Comparison of ENCODE assay signal across 15 cellular contexts in genomic region chr12:104426926-104427546, GRCh38. TPM values are rescaled to one million over a fixed set of nuclear protein-coding genes. Genes with fewer than 3 reads are reported as not detected.
DNase-seq lines count a peak whose midpoint lies in the region; ATAC-seq and TF ChIP-seq lines count a peak whose summit lies in the region.
"Had no signal": no experiment of that assay in that cellular context is flagged by ENCODE, and none has a peak within 500 bp of the region (broad histone marks: within the 10 kb centered on the region; RNA-seq: fewer than 3 reads in every experiment).

No MANE protein-coding gene starts in this region.

- H3K27ac Mint-ChIP-seq in CD8-positive, alpha-beta memory T cell, result peak overlapping the region in 7 of 8 donors; percentile 8 to 89 (median 61)
- no peak overlapping the region for H3K27ac Mint-ChIP-seq in H9
- H3K27ac Mint-ChIP-seq: activated CD4-positive, alpha-beta memory T cell treated with anti-CD3 and anti-CD28 coated beads, Interleukin-2, amount 10 ng/mL, durations not matched to agents 7 days and 5 days; neural progenitor cell had no signal

- intact Hi-C loops in body of pancreas (cut with DNase I), result no loop called here

- H2BK120ac ChIP-seq in H9 (ENCODE audit: low read depth, low read length, poor library complexity, severe bottlenecking), result no peak overlapping the region

- no peak overlapping the region for H3K4me2 ChIP-seq in H9 (ENCODE audit: insufficient read depth, insufficient read length, low read length)
- H3K4me2 ChIP-seq: neural progenitor cell had no signal

- no peak overlapping the region for H3K23ac ChIP-seq in H9 (ENCODE audit: insufficient read length, low read depth, low read length)

- H3K18ac ChIP-seq in H9 (ENCODE audit: insufficient read length, low read depth, low read length), result no peak overlapping the region

- H3K9ac ChIP-seq in H9 (ENCODE audit: extremely low read depth, insufficient read length, low read length), result no peak overlapping the region
- H3K9ac ChIP-seq: neural progenitor cell had no signal

- no peak overlapping the region for H3K14ac ChIP-seq in H9 (ENCODE audit: insufficient read depth, low read length)

- H2BK20ac ChIP-seq in H9 (ENCODE audit: low read depth, low read length, poor library complexity, severe bottlenecking), result no peak overlapping the region

- no peak overlapping the region for H2BK5ac ChIP-seq in H9 (ENCODE audit: insufficient read length, low read length)

- no peak for DNase-seq in CD8-positive, alpha-beta memory T cell
- DNase-seq in HS-27A (ENCODE audit: low read depth) (peak; percentile 9), astrocyte of the hippocampus (ENCODE audit: low read depth, low spot score) (peak; percentile 72), kidney glomerular epithelial cell (lab: John Stamatoyannopoulos, UW) (peak; percentile 50), body of pancreas (no peak), H9 (no peak)
- DNase-seq: activated CD4-positive, alpha-beta memory T cell treated with anti-CD3 and anti-CD28 coated beads, Interleukin-2, amount 10 ng/mL, durations not matched to agents 7 days and 5 days; kidney; NCI-H1694 treated with DMSO at 0.1 percent for 48 hours; NK-92 treated with Interleukin-12 subunit alpha and Interleukin-12 subunit beta, amount 100 ng/mL, for 24 hours; stimulated activated CD4-positive, alpha-beta T cell treated with anti-CD3 and anti-CD28 coated beads, Interleukin-12 subunit alpha, Interleukin-12 subunit beta, amount 100 ng/mL, for 4 hours had no signal

- no peak overlapping the region for H3K4ac ChIP-seq in H9 (ENCODE audit: low read depth, low read length)

- no peaks in the 10 kb centered on the region for H3K4me1 ChIP-seq in CD8-positive, alpha-beta memory T cell (ENCODE audit: insufficient read depth, low read length)
- peaks cover 16% of the 10 kb centered on the region for H3K4me1 ChIP-seq in body of pancreas
- H3K4me1 ChIP-seq in H9 (ENCODE audit: insufficient read depth, low read length), result no peaks in the 10 kb centered on the region; the same call in 1 of the 2 replicates
- H3K4me1 ChIP-seq: neural progenitor cell, vagina had no signal

- H3K9me3 Mint-ChIP-seq in CD8-positive, alpha-beta memory T cell, result no peaks in the 10 kb centered on the region
- peaks cover 8% of the 10 kb centered on the region in 2 experiments; a peak in 4 of 5 replicates for H3K9me3 Mint-ChIP-seq in H9

- WGBS in body of pancreas, 2 donors, result 62 to 76% methylated on average over 4 of the region's 4 CpGs
- WGBS in H9 (ENCODE audit: extremely low coverage, insufficient read length, low lambda C conversion rate), result no CpG with 5 or more reads among the region's 4 CpGs

- H3K36me3 ChIP-seq in CD8-positive, alpha-beta memory T cell (ENCODE audit: insufficient read depth, low read length), result no peaks in the 10 kb centered on the region
- no peaks in the 10 kb centered on the region for H3K36me3 ChIP-seq in body of pancreas (replicated peaks in 1 of 2; ENCODE audit: insufficient read depth in 1 of 2, low read depth in 2 of 2)
- H3K36me3 ChIP-seq: neural progenitor cell, vagina had no signal

- no peaks in the 10 kb centered on the region for H3K79me1 ChIP-seq in H9 (ENCODE audit: insufficient read depth, low read depth, low read length, poor library complexity, severe bottlenecking)

- no peak overlapping the region for H2BK15ac ChIP-seq in H9 (ENCODE audit: low read depth, low read length)

- CTCF ChIA-PET in CD8-positive, alpha-beta memory T cell (lab: Charles Lee), result no interaction called here

- H4K20me1 ChIP-seq in H9 (ENCODE audit: control insufficient read depth, insufficient read depth, insufficient read length), result no peaks in the 10 kb centered on the region

- no peak for TF ChIP-seq POLR2A in body of pancreas (IDR thresholded peaks at IDR 0.05)

- H3K36me3 Mint-ChIP-seq in CD8-positive, alpha-beta memory T cell, result no peaks in the 10 kb centered on the region
- peaks cover 2 to 9% (median 8%) of the 10 kb centered on the region in 3 experiments; a peak in 5 of 7 replicates for H3K36me3 Mint-ChIP-seq in H9 (ENCODE audit: insufficient read depth in 1 of 3, low read depth in 3 of 3)
- H3K36me3 Mint-ChIP-seq: neural progenitor cell had no signal

- no peak for ATAC-seq in HG02884 (IDR thresholded peaks at IDR 0.05; ENCODE audit: unreplicated experiment)
- ATAC-seq in body of pancreas, result no peak
- ATAC-seq in GM21367 (IDR thresholded peaks at IDR 0.05; ENCODE audit: unreplicated experiment), result no peak

- H2BK12ac ChIP-seq in H9 (ENCODE audit: insufficient read length, low read depth, low read length), result no peak overlapping the region

- no peak overlapping the region for H4K5ac ChIP-seq in H9 (ENCODE audit: insufficient read length, low read depth, low read length)

- no peak overlapping the region for H4K91ac ChIP-seq in H9 (ENCODE audit: insufficient read length, low read depth, low read length)

- no peak overlapping the region for H3K4me3 ChIP-seq in CD8-positive, alpha-beta memory T cell (ENCODE audit: low read length)
- no peak overlapping the region for H3K4me3 ChIP-seq in body of pancreas
- H3K4me3 ChIP-seq: neural progenitor cell, vagina had no signal

- no peaks in the 10 kb centered on the region for H3K79me2 ChIP-seq in H9 (ENCODE audit: insufficient read depth, low read length)

- H2AK5ac ChIP-seq in H9 (ENCODE audit: insufficient read length, low read length), result no peak overlapping the region

- no peaks in the 10 kb centered on the region for H3K23me2 ChIP-seq in H9 (ENCODE audit: insufficient read length, low read depth, low read length, poor library complexity, severe bottlenecking)

- H3K9me3 ChIP-seq in CD8-positive, alpha-beta memory T cell (ENCODE audit: low read length), result no peaks in the 10 kb centered on the region
- no peaks in the 10 kb centered on the region for H3K9me3 ChIP-seq in body of pancreas
- H3K9me3 ChIP-seq in H9 (ENCODE audit: control insufficient read depth, low read depth, low read length), result no peaks in the 10 kb centered on the region
- H3K9me3 ChIP-seq: vagina had no signal

- no peak overlapping the region for H3T11ph ChIP-seq in H9 (ENCODE audit: low read length)

- no peak overlapping the region for H2AFZ ChIP-seq in H9 (ENCODE audit: low read length)
- H2AFZ ChIP-seq: neural progenitor cell had no signal

- no peak overlapping the region for H3K56ac ChIP-seq in H9 (ENCODE audit: insufficient read length, low read depth, low read length)

- no peaks in the 10 kb centered on the region for H3K27me3 ChIP-seq in CD8-positive, alpha-beta memory T cell (ENCODE audit: insufficient read depth, low read length, poor library complexity, severe bottlenecking)
- no peaks in the 10 kb centered on the region for H3K27me3 ChIP-seq in body of pancreas
- no peaks in the 10 kb centered on the region for H3K27me3 ChIP-seq in H9 (ENCODE audit: insufficient read depth, low read length)
- H3K27me3 ChIP-seq: neural progenitor cell, vagina had no signal

- peaks cover 12 to 21% (median 18%) of the 10 kb centered on the region in 3 donors for H3K4me1 Mint-ChIP-seq in CD8-positive, alpha-beta memory T cell
- H3K4me1 Mint-ChIP-seq in H9, result peaks cover 0 to 4% of the 10 kb centered on the region in 2 experiments; a peak in 2 of 4 replicates
- H3K4me1 Mint-ChIP-seq: activated CD4-positive, alpha-beta memory T cell treated with anti-CD3 and anti-CD28 coated beads, Interleukin-2, amount 10 ng/mL, durations not matched to agents 7 days and 5 days; neural progenitor cell had no signal

- TF ChIP-seq CTCF in body of pancreas (IDR thresholded peaks at IDR 0.05) (no peak), H9 (conservative IDR thresholded peaks at IDR 0.05) (no peak)

- H3K27me3 Mint-ChIP-seq in CD8-positive, alpha-beta memory T cell, result no peaks in the 10 kb centered on the region
- peaks cover 7% of the 10 kb centered on the region; the same call in 1 of the 2 replicates for H3K27me3 Mint-ChIP-seq in H9 (ENCODE audit: low read depth)

- H3K27ac ChIP-seq in CD8-positive, alpha-beta memory T cell (ENCODE audit: low read depth, low read length), result no peak overlapping the region
- H3K27ac ChIP-seq in body of pancreas, result no peak overlapping the region
- H3K27ac ChIP-seq in H9 (ENCODE audit: insufficient read length, low read depth, low read length), result no peak overlapping the region
- H3K27ac ChIP-seq: neural progenitor cell, vagina had no signal

- H3K4me3 Mint-ChIP-seq in CD8-positive, alpha-beta memory T cell, result no peak overlapping the region
- H3K4me3 Mint-ChIP-seq in H9, result no peak overlapping the region
- H3K4me3 Mint-ChIP-seq: activated CD4-positive, alpha-beta memory T cell treated with anti-CD3 and anti-CD28 coated beads, Interleukin-2, amount 10 ng/mL, durations not matched to agents 7 days and 5 days; neural progenitor cell had no signal

- H4K8ac ChIP-seq in H9 (replicated peaks; ENCODE audit: insufficient read length, low read depth, low read length), result no peak overlapping the region

- POLR2A ChIA-PET in CD8-positive, alpha-beta memory T cell (lab: Charles Lee), result no interaction called here

RNA-seq across cellular contexts. Expression of gene CHST11, which starts 29.7 kb away (rescaled TPM):
- total RNA-seq in CD8-positive, alpha-beta memory T cell, result 10 to 100 TPM; 47.8 to 51.5 TPM
- 76.8 TPM for polyA plus RNA-seq in CD8-positive, alpha-beta memory T cell
- 10 to 100 TPM in 1 of 2 donors, 1 to 10 TPM in 1; 4.6 to 14.5 TPM for total RNA-seq in body of pancreas
- total RNA-seq in H9 (2021), result 6.7 and 7.9 TPM in 2 replicates

Comparison
In these comparisons a context has a peak if more than half of its experiments do, and no peak if none do; other contexts are left out.
1. DNase-seq: peak in HS-27A (single experiment), astrocyte of the hippocampus (single experiment) and kidney glomerular epithelial cell (single experiment); none in CD8-positive, alpha-beta memory T cell (0 of 5), body of pancreas (0 of 4) and H9 (single experiment).
2. H3K27ac Mint-ChIP-seq: peak in CD8-positive, alpha-beta memory T cell (7 of 8); none in H9 (0 of 3).